25 cellular contexts compared by ENCODE assay signal in genomic region chr5:16291894-16292293, GRCh38.
DNase-seq lines count a peak whose midpoint lies in the region; ATAC-seq, FAIRE-seq and TF ChIP-seq lines count a peak whose summit lies in the region.
"Had no signal": no experiment of that assay in that cellular context is flagged by ENCODE, and none has a peak within 500 bp of the region (broad histone marks: within the 10 kb centered on the region; RNA-seq: fewer than 3 reads in every experiment).

No MANE protein-coding gene starts in this region.

- BruUV-seq in HepG2 (replicated peaks; lab: Mats Ljungman, UMichigan), result no TSS peak
- no TSS peak for BruUV-seq in K562 (replicated peaks; lab: Mats Ljungman, UMichigan)

- no peak for DNase-seq in HepG2 (ENCODE audit: low spot score)
- no peak for DNase-seq in right lobe of liver
- DNase-seq in K562 (ENCODE audit: extremely low read depth in 1 of 4, low spot score in 3 of 4), result no peak
- no peak for DNase-seq in HFFc6
- DNase-seq in putamen (ENCODE audit: low spot score), result no peak
- DNase-seq: ACHN; BE2C; C1 segment of cervical spinal cord; CD4-positive, alpha-beta memory T cell; CD4-positive, CD25-positive, alpha-beta regulatory T cell; CD8-positive, alpha-beta memory T cell; COR-L47; DMS 273 treated with DMSO at 0.1 percent for 48 hours; DMS153; DMS53; DMS79; DND-41; EL; GDM1 had no signal

- no peak for TF ChIP-seq EP300 in HepG2 (IDR thresholded peaks at IDR 0.05; ENCODE audit: low read depth in 2 of 2, low read length in 2 of 2)
- TF ChIP-seq EP300 in HepG2 (CRISPR knock-in tag; IDR thresholded peaks at IDR 0.05; ENCODE audit: borderline replicate concordance), result no peak
- TF ChIP-seq EP300 in K562 (IDR thresholded peaks at IDR 0.05; ENCODE audit: low read length), result no peak

- 2% methylated on average over 2 of the region's 2 CpGs for WGBS in HepG2 (ENCODE audit: low lambda C conversion rate)
- 27% methylated on average over 2 of the region's 2 CpGs for WGBS in right lobe of liver (ENCODE audit: insufficient coverage, low coverage, low lambda C conversion rate, missing lambda C conversion rate)
- 0% methylated on average over 2 of the region's 2 CpGs for WGBS in K562 (ENCODE audit: insufficient coverage, low coverage, missing lambda C conversion rate)

- TF ChIP-seq RAD21 in HepG2 (CRISPR knock-in tag; IDR thresholded peaks at IDR 0.05), result no peak
- TF ChIP-seq RAD21 in K562 (CRISPR knock-in tag; conservative IDR thresholded peaks at IDR 0.05 in 1 of 2, IDR thresholded peaks at IDR 0.05 in 1 of 2), result no peak

- H3K9ac ChIP-seq in HepG2 (ENCODE audit: insufficient read depth, low read depth, low read length), result no peak overlapping the region
- no peak overlapping the region for H3K9ac ChIP-seq in K562 (ENCODE audit: insufficient read depth in 1 of 2, low read depth in 2 of 2, low read length in 2 of 2)
- H3K9ac ChIP-seq: BLaER1 had no signal

- ATAC-seq in HepG2 (no peak), right lobe of liver (no peak), K562 (no peak)
- ATAC-seq: GM12878 had no signal

- no peak for TF ChIP-seq POLR2A in HepG2 (IDR thresholded peaks at IDR 0.05; ENCODE audit: insufficient read depth in 1 of 2, low read depth in 2 of 2, low read length in 2 of 2)
- no peak for TF ChIP-seq POLR2A in right lobe of liver (IDR thresholded peaks at IDR 0.05)
- no peak for TF ChIP-seq POLR2A in K562 (conservative IDR thresholded peaks at IDR 0.05)

- H3K79me2 ChIP-seq in HepG2 (ENCODE audit: insufficient read depth, low read length) (no peaks in the 10 kb centered on the region), K562 (ENCODE audit: control insufficient read depth, insufficient read depth, low read length) (no peaks in the 10 kb centered on the region)

- CTCF ChIA-PET in HepG2 (lab: Yijun Ruan, JAX; ENCODE audit: low intra/inter-chr PET ratio, low total read pairs) (no interaction called here), K562 (lab: Yijun Ruan, JAX; ENCODE audit: low intra/inter-chr PET ratio) (no interaction called here)

- TF ChIP-seq CTCF in HepG2 (CRISPR knock-in tag; IDR thresholded peaks at IDR 0.05) (no peak), right lobe of liver (IDR thresholded peaks at IDR 0.05) (no peak), K562 (IDR thresholded peaks at IDR 0.05 in 2 of 3, conservative IDR thresholded peaks at IDR 0.05 in 1 of 3; ENCODE audit: insufficient read depth in 2 of 3, low read depth in 1 of 3, low read length in 3 of 3) (no peak), HFFc6 (IDR thresholded peaks at IDR 0.05) (no peak)

- no peaks in the 10 kb centered on the region for H3K36me3 Mint-ChIP-seq in HFFc6 (ENCODE audit: low read depth)
- H3K36me3 Mint-ChIP-seq: CD14-positive monocyte; CD4-positive, alpha-beta memory T cell; CD4-positive, CD25-positive, alpha-beta regulatory T cell; CD8-positive, alpha-beta memory T cell had no signal

- H3K9me3 ChIP-seq in HepG2 (ENCODE audit: low read length) (peaks cover 9% of the 10 kb centered on the region), right lobe of liver (no peaks in the 10 kb centered on the region), K562 (replicated peaks; ENCODE audit: control insufficient read depth, insufficient read depth, low read depth, low read length) (no peaks in the 10 kb centered on the region)

- no peaks in the 10 kb centered on the region for H4K20me1 ChIP-seq in HepG2 (ENCODE audit: insufficient read depth, low read length)
- no peaks in the 10 kb centered on the region for H4K20me1 ChIP-seq in K562 (replicated peaks; ENCODE audit: control insufficient read depth, insufficient read depth, low read length)
- H4K20me1 ChIP-seq: BLaER1 had no signal

- no peaks in the 10 kb centered on the region for H3K36me3 ChIP-seq in HepG2 (replicated peaks in 1 of 2; ENCODE audit: control insufficient read depth in 1 of 2, insufficient read depth in 2 of 2, low read length in 2 of 2)
- no peaks in the 10 kb centered on the region for H3K36me3 ChIP-seq in right lobe of liver
- H3K36me3 ChIP-seq in K562 (ENCODE audit: control insufficient read depth, insufficient read depth, low read length), result no peaks in the 10 kb centered on the region
- H3K36me3 ChIP-seq: BE2C, BLaER1 had no signal

- intact Hi-C loops in HepG2 (cut with micrococcal nuclease; ENCODE audit: unreplicated experiment) (no loop called here), right lobe of liver (cut with DNase I) (no loop called here), K562 (cut with micrococcal nuclease) (no loop called here)

- H3K9me1 ChIP-seq in K562 (ENCODE audit: control insufficient read depth, insufficient read depth, low read length), result no peaks in the 10 kb centered on the region

- H3K27me3 ChIP-seq in HepG2 (ENCODE audit: control insufficient read depth in 1 of 2, insufficient read depth in 2 of 2, low read length in 2 of 2) (no peaks in the 10 kb centered on the region), right lobe of liver (no peaks in the 10 kb centered on the region), K562 (ENCODE audit: control insufficient read depth in 2 of 2, insufficient read depth in 2 of 2, low read length in 2 of 2) (no peaks in the 10 kb centered on the region)
- H3K27me3 ChIP-seq: BE2C, BLaER1 had no signal

- H3K27ac ChIP-seq in HepG2 (ENCODE audit: extremely low read length, insufficient read depth, low read length), result no peak overlapping the region
- H3K27ac ChIP-seq in right lobe of liver, result no peak overlapping the region
- H3K27ac ChIP-seq in K562 (ENCODE audit: extremely low read depth, low read depth, low read length), result no peak overlapping the region
- H3K27ac ChIP-seq: 22Rv1, BLaER1 had no signal

- H3K27ac Mint-ChIP-seq in HFFc6, result no peak overlapping the region
- H3K27ac Mint-ChIP-seq: CD14-positive monocyte; CD4-positive, alpha-beta memory T cell; CD4-positive, CD25-positive, alpha-beta regulatory T cell; CD8-positive, alpha-beta memory T cell had no signal

- H3K4me1 ChIP-seq in HepG2 (ENCODE audit: insufficient read depth, low read length) (no peaks in the 10 kb centered on the region), right lobe of liver (no peaks in the 10 kb centered on the region), K562 (replicated peaks in 1 of 2; ENCODE audit: control insufficient read depth in 2 of 2, insufficient read depth in 2 of 2, low read length in 2 of 2) (no peaks in the 10 kb centered on the region)
- H3K4me1 ChIP-seq: BE2C, BLaER1 had no signal

- no peak overlapping the region for H3K4me3 ChIP-seq in HepG2 (replicated peaks in 1 of 3; ENCODE audit: insufficient read depth in 1 of 3, low read depth in 2 of 3, low read length in 3 of 3)
- no peak overlapping the region for H3K4me3 ChIP-seq in right lobe of liver
- H3K4me3 ChIP-seq in K562, result no peak overlapping the region
- H3K4me3 ChIP-seq: BLaER1, GM12878 had no signal

- POLR2A ChIA-PET in HepG2 (lab: Yijun Ruan, JAX) (no interaction called here), K562 (lab: Yijun Ruan, JAX) (no interaction called here)

- no peak for FAIRE-seq in HepG2 (lab: Jason Lieb, UNC)
- no peak for FAIRE-seq in K562 (lab: Jason Lieb, UNC)
- FAIRE-seq: GM12878, GM12892, GM18507 had no signal

- H3K27me3 Mint-ChIP-seq in HFFc6 (ENCODE audit: insufficient read depth), result no peaks in the 10 kb centered on the region; the same call in 1 of the 2 replicates
- H3K27me3 Mint-ChIP-seq: CD4-positive, alpha-beta memory T cell; CD4-positive, CD25-positive, alpha-beta regulatory T cell had no signal

- no peak overlapping the region for H3K4me3 Mint-ChIP-seq in HFFc6
- H3K4me3 Mint-ChIP-seq: CD14-positive monocyte; CD4-positive, alpha-beta memory T cell; CD4-positive, CD25-positive, alpha-beta regulatory T cell; CD8-positive, alpha-beta memory T cell had no signal

- no peak overlapping the region for H3K4me2 ChIP-seq in HepG2 (ENCODE audit: low read depth, low read length)
- no peak overlapping the region for H3K4me2 ChIP-seq in K562 (ENCODE audit: insufficient read depth, low read length)
- H3K4me2 ChIP-seq: BLaER1 had no signal

- H2AFZ ChIP-seq in HepG2 (ENCODE audit: low read length) (no peak overlapping the region), K562 (ENCODE audit: low read depth, low read length) (no peak overlapping the region)

- in situ Hi-C loops in HepG2 (cut with HindIII; ENCODE audit: extremely low pct_ligation_motif_present, low pct_unique_long_range_greater_than_20kb), result no loop called here
- in situ Hi-C loops in K562 (cut with MboI), result no loop called here

- H3K9me3 Mint-ChIP-seq in HFFc6, result peaks cover 29% of the 10 kb centered on the region

- no peaks in the 10 kb centered on the region for H3K4me1 Mint-ChIP-seq in HFFc6 (ENCODE audit: low read depth)
- H3K4me1 Mint-ChIP-seq: CD14-positive monocyte; CD4-positive, alpha-beta memory T cell; CD4-positive, CD25-positive, alpha-beta regulatory T cell; CD8-positive, alpha-beta memory T cell had no signal

TF ChIP-seq in HepG2, 621 proteins besides CTCF, POLR2A, EP300 and RAD21 (continues in another document):
- TF ChIP-seq MAFF (IDR thresholded peaks at IDR 0.05; ENCODE audit: low read depth, low read length), result peak; percentile 70; the same call in 1 of the 2 replicates
- TF ChIP-seq ZNF776 (CRISPR knock-in tag; IDR thresholded peaks at IDR 0.05), result no peak
- TF ChIP-seq MAFK (conservative IDR thresholded peaks at IDR 0.05 in 1 of 2, IDR thresholded peaks at IDR 0.05 in 1 of 2; ENCODE audit: low read length in 2 of 2), result peak; percentile 78 to 87

TF ChIP-seq in K562, 482 proteins besides CTCF, POLR2A, EP300 and RAD21:
- TF ChIP-seq C11orf30 (IDR thresholded peaks at IDR 0.05; ENCODE audit: low read depth) (0 out of 2 replicates have a peak, but pooled peaks have one; percentile 8), ZNF143 (CRISPR knock-in tag; IDR thresholded peaks at IDR 0.05) (no peak), ZNF584 (CRISPR knock-in tag; IDR thresholded peaks at IDR 0.05; ENCODE audit: low read depth) (no peak), ZNF668 (CRISPR knock-in tag; IDR thresholded peaks at IDR 0.05) (no peak), ZNF316 (IDR thresholded peaks at IDR 0.05) (peak; percentile 13; the same call in 1 of the 2 replicates), MAFF (IDR thresholded peaks at IDR 0.05; ENCODE audit: low read length) (peak; percentile 18; the same call in 1 of the 2 replicates), RBM34 (IDR thresholded peaks at IDR 0.05; ENCODE audit: borderline replicate concordance, insufficient read depth, low read length) (no peak), MCM5 (IDR thresholded peaks at IDR 0.05; ENCODE audit: low read depth) (no peak), ZNF57 (CRISPR knock-in tag; IDR thresholded peaks at IDR 0.05) (no peak), HDAC6 (IDR thresholded peaks at IDR 0.05; ENCODE audit: low read depth, low read length) (no peak)

Comparison
In these comparisons a context has a peak if more than half of its experiments do, and no peak if none do; other contexts are left out.
1. Of the 241 proteins assayed by ChIP-seq in both HepG2 and K562: peak only in HepG2: MAFK; only in K562: none; in both: MAFF; in neither: 239.